18 cellular contexts compared by ENCODE assay signal in the genomic region with DNA sequence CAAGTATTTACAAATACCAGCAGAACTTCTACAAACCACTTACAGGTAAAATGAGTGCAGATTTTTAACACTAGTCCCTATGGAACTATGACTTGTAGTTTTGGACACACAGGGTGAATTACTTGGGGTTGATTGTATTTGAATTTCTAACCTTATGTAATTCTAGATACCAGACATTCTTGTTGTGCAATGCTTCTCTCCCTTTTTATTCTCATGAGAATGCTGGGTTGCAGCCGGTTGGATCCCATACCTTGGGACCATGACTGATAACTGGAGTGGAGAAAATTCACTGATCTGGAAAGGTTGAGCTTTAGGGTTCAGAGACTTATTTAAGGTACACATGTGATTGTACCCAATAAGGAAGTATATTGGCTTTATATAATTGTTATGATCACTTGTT.
"Had no signal": no experiment of that assay in that cellular context is flagged by ENCODE, and none has a peak within 500 bp of the region (broad histone marks: within the 10 kb centered on the region; RNA-seq: fewer than 3 reads in every experiment).

No MANE protein-coding gene starts in this region.

- H3K27ac ChIP-seq: body of pancreas, pancreas, thoracic aorta had no signal

- H3K9me3 Mint-ChIP-seq: activated CD4-positive, alpha-beta T cell treated with anti-CD3 and anti-CD28 coated beads, Interleukin-2, amount 10 ng/mL, durations not matched to agents 7 days and 5 days; activated naive CD4-positive, alpha-beta T cell treated with anti-CD3 and anti-CD28 coated beads, Interleukin-2, amount 10 ng/mL, durations not matched to agents 7 days and 5 days; activated T-helper 2 cell treated with anti-CD3 and anti-CD28 coated beads, Interferon-gamma antibody, Interleukin-2, Interleukin-4, amounts not matched to agents 10 μg/mL and 5 μg/mL and 100 μg/mL, durations not matched to agents 14 hours and 24 hours and 36 hours; dendritic cell treated with granulocyte-macrophage colony-stimulating factor and Interleukin-4, amounts not matched to agents 40 ng/mL and 50 ng/mL, for 4 days; neural crest cell; stimulated activated naive CD8-positive, alpha-beta T cell treated with anti-CD3 and anti-CD28 coated beads, Interleukin-15, amount 100 ng/mL, for 72 hours had no signal

- ATAC-seq: body of pancreas; left ventricle myocardium superior; pancreas; stimulated activated naive CD8-positive, alpha-beta T cell treated with anti-CD3 and anti-CD28 coated beads, Interleukin-15, amount 100 ng/mL, for 72 hours; T-helper 17 cell had no signal

- H3K27ac Mint-ChIP-seq: activated CD4-positive, alpha-beta T cell treated with anti-CD3 and anti-CD28 coated beads, Interleukin-2, amount 10 ng/mL, durations not matched to agents 7 days and 5 days; activated naive CD4-positive, alpha-beta T cell treated with anti-CD3 and anti-CD28 coated beads, Interleukin-2, amount 10 ng/mL, durations not matched to agents 7 days and 5 days; activated T-helper 2 cell treated with anti-CD3 and anti-CD28 coated beads, Interferon-gamma antibody, Interleukin-2, Interleukin-4, amounts not matched to agents 10 μg/mL and 5 μg/mL and 100 μg/mL, durations not matched to agents 14 hours and 24 hours and 36 hours; dendritic cell treated with granulocyte-macrophage colony-stimulating factor and Interleukin-4, amounts not matched to agents 40 ng/mL and 50 ng/mL, for 4 days; stimulated activated naive CD8-positive, alpha-beta T cell treated with anti-CD3 and anti-CD28 coated beads, Interleukin-15, amount 100 ng/mL, for 72 hours had no signal

- H3K4me3 Mint-ChIP-seq: activated CD4-positive, alpha-beta T cell treated with anti-CD3 and anti-CD28 coated beads, Interleukin-2, amount 10 ng/mL, durations not matched to agents 7 days and 5 days; activated naive CD4-positive, alpha-beta T cell treated with anti-CD3 and anti-CD28 coated beads, Interleukin-2, amount 10 ng/mL, durations not matched to agents 7 days and 5 days; dendritic cell treated with granulocyte-macrophage colony-stimulating factor and Interleukin-4, amounts not matched to agents 40 ng/mL and 50 ng/mL, for 4 days; neural crest cell; stimulated activated naive CD8-positive, alpha-beta T cell treated with anti-CD3 and anti-CD28 coated beads, Interleukin-15, amount 100 ng/mL, for 72 hours; T-helper 17 cell had no signal

- H3K4me3 ChIP-seq: body of pancreas, pancreas, thoracic aorta had no signal

- H3K27me3 Mint-ChIP-seq: activated CD4-positive, alpha-beta T cell treated with anti-CD3 and anti-CD28 coated beads, Interleukin-2, amount 10 ng/mL, durations not matched to agents 7 days and 5 days; activated naive CD4-positive, alpha-beta T cell treated with anti-CD3 and anti-CD28 coated beads, Interleukin-2, amount 10 ng/mL, durations not matched to agents 7 days and 5 days; dendritic cell treated with granulocyte-macrophage colony-stimulating factor and Interleukin-4, amounts not matched to agents 40 ng/mL and 50 ng/mL, for 4 days; stimulated activated naive CD8-positive, alpha-beta T cell treated with anti-CD3 and anti-CD28 coated beads, Interleukin-15, amount 100 ng/mL, for 72 hours; T-helper 17 cell had no signal

- H3K9me3 ChIP-seq: body of pancreas, pancreas, thoracic aorta had no signal

- H3K27me3 ChIP-seq: body of pancreas, pancreas had no signal

- DNase-seq: activated CD4-positive, alpha-beta T cell treated with anti-CD3 and anti-CD28 coated beads, Interleukin-2, amount 10 ng/mL, durations not matched to agents 7 days and 5 days; activated CD4-positive, CD25-positive, alpha-beta regulatory T cell; activated CD8-positive, alpha-beta memory T cell treated with anti-CD3 and anti-CD28 coated beads for 24 hours; activated naive CD4-positive, alpha-beta T cell treated with anti-CD3 and anti-CD28 coated beads, Interleukin-2, amount 10 ng/mL, durations not matched to agents 7 days and 5 days; body of pancreas; cerebellar nuclear complex; foreskin fibroblast; left ventricle myocardium superior; mesendoderm; pancreas; retina; stimulated activated CD4-positive, alpha-beta T cell treated with anti-CD3 and anti-CD28 coated beads, Interleukin-4, amount 100 ng/mL, for 4 hours; stimulated activated naive CD8-positive, alpha-beta T cell treated with anti-CD3 and anti-CD28 coated beads, Interleukin-15, amount 100 ng/mL, for 72 hours; T-helper 17 cell had no signal

- H3K36me3 ChIP-seq: pancreas, thoracic aorta had no signal
